In genomic region chr7:98745722-98746318, GRCh38 we compare ENCODE assay signal across 8 cellular contexts.
DNase-seq lines count a peak whose midpoint lies in the region; ATAC-seq and TF ChIP-seq lines count a peak whose summit lies in the region.

No MANE protein-coding gene starts in this region.

- CTCF ChIA-PET in Panc1 (lab: Charles Lee), result interaction anchor here (0.5 to 1.3 kb wide), 8 partner anchors 11 to 326 kb away, joined by 3 to 7 read pairs (median 4); no protein-coding TSS in a partner anchor

- H3K36me3 ChIP-seq in Panc1 (ENCODE audit: control insufficient read depth, insufficient read depth, low read length) (no peaks in the 10 kb centered on the region), vagina (no peaks in the 10 kb centered on the region)

- no TSS peak for BruUV-seq in Panc1 (replicated peaks; lab: Mats Ljungman, UMichigan)

- no peak for TF ChIP-seq POLR2A in vagina (IDR thresholded peaks at IDR 0.05)

- POLR2A ChIA-PET in Panc1 (lab: Charles Lee), result no interaction called here

- H3K27ac ChIP-seq in Panc1 (ENCODE audit: low read length) (no peak overlapping the region), vagina (no peak overlapping the region)

- ATAC-seq in HG03354 (IDR thresholded peaks at IDR 0.05; ENCODE audit: poor library complexity, severe bottlenecking, unreplicated experiment) (peak; percentile 52), Panc1 (peak; percentile 90), HG03025 (IDR thresholded peaks at IDR 0.05; ENCODE audit: low FRiP score, unreplicated experiment) (no peak)

- H3K4me1 ChIP-seq in Panc1 (ENCODE audit: control insufficient read depth, insufficient read depth, low read length) (no peaks in the 10 kb centered on the region), vagina (no peaks in the 10 kb centered on the region)

- H3K27me3 ChIP-seq in Panc1 (ENCODE audit: control insufficient read depth, insufficient read depth, low read length) (0 out of 2 replicates have a peak, but pooled peaks cover 2% of the 10 kb centered on the region), vagina (no peaks in the 10 kb centered on the region)

- H3K9me3 ChIP-seq in Panc1 (ENCODE audit: control insufficient read depth, insufficient read depth, low read depth, low read length), result no peaks in the 10 kb centered on the region
- H3K9me3 ChIP-seq in vagina, result no peaks in the 10 kb centered on the region

- no peak overlapping the region for H3K4me3 ChIP-seq in Panc1 (ENCODE audit: low read depth in 2 of 2, low read length in 2 of 2)
- no peak overlapping the region for H3K4me3 ChIP-seq in vagina

- in situ Hi-C loops in Panc1 (cut with HindIII; ENCODE audit: low pct_unique_long_range_greater_than_20kb, low sequenced_read_pairs), result no loop called here

- peak; percentile 5 for DNase-seq in DMS114 treated with DMSO at 0.1 percent for 48 hours (lab: John Stamatoyannopoulos, UW; ENCODE audit: unreplicated experiment)
- peak; percentile 65 for DNase-seq in Panc1 (ENCODE audit: low read depth, low spot score)
- DNase-seq in activated effector memory CD4-positive, alpha-beta T cell treated with Interleukin-2 at 50 U/mL for 16 hours, result peak; percentile 32
- DNase-seq in glomerular endothelial cell (ENCODE audit: extremely low read depth, low read depth, low spot score), result peak; percentile 18
- DNase-seq in retina, result peak; percentile 61
- no peak for DNase-seq in vagina (ENCODE audit: extremely low spot score in 2 of 2)

- TF ChIP-seq CTCF in Panc1 (IDR thresholded peaks at IDR 0.05), result peak; percentile 94
- TF ChIP-seq CTCF in vagina (IDR thresholded peaks at IDR 0.05), result peak in 1 of 3 experiments; percentile 38

- intact Hi-C loops in Panc1 (cut with micrococcal nuclease; ENCODE audit: unreplicated experiment), result loop anchor here (2.0 to 5.0 kb wide), 2 partner anchors 96 to 313 kb away; no protein-coding TSS in a partner anchor
- intact Hi-C loops in vagina (cut with DNase I), result no loop called here

Comparison
In these comparisons a context has a peak if more than half of its experiments do, and no peak if none do; other contexts are left out.
1. DNase-seq: peak in DMS114 treated with DMSO at 0.1 percent for 48 hours (single experiment), Panc1 (single experiment), activated effector memory CD4-positive, alpha-beta T cell treated with Interleukin-2 at 50 U/mL for 16 hours (single experiment), glomerular endothelial cell (single experiment) and retina (single experiment); none in vagina (0 of 2).